In genomic region chr16:87669672-87670071, GRCh38 we compare ENCODE assay signal across 34 cellular contexts.
"Had no signal": no experiment of that assay in that cellular context is flagged by ENCODE, and none has a peak within 500 bp of the region (broad histone marks: within the 10 kb centered on the region; RNA-seq: fewer than 3 reads in every experiment).

No MANE protein-coding gene starts in this region.

- H3K27ac Mint-ChIP-seq: activated CD4-positive, alpha-beta memory T cell treated with anti-CD3 and anti-CD28 coated beads for 36 hours; activated CD4-positive, alpha-beta T cell treated with anti-CD3 and anti-CD28 coated beads for 36 hours; activated CD4-positive, alpha-beta T cell treated with anti-CD3 and anti-CD28 coated beads, Interleukin-2, amount 10 ng/mL, durations not matched to agents 24 days and 14 days; activated CD8-positive, alpha-beta memory T cell treated with anti-CD3 and anti-CD28 coated beads, Interleukin-2, amount 10 ng/mL, durations not matched to agents 7 days and 5 days; activated CD8-positive, alpha-beta T cell treated with anti-CD3 and anti-CD28 coated beads, Interleukin-2, amount 10 ng/mL, durations not matched to agents 7 days and 5 days; activated naive CD4-positive, alpha-beta T cell treated with anti-CD3 and anti-CD28 coated beads, Interleukin-2, amount 10 ng/mL, durations not matched to agents 7 days and 5 days; activated naive CD4-positive, alpha-beta T cell treated with anti-CD3 and anti-CD28 coated beads, Interleukin-2, amount 50 U/mL, for 72 hours; activated naive CD8-positive, alpha-beta T cell treated with anti-CD3 and anti-CD28 coated beads, Interleukin-2, amount 10 ng/mL, durations not matched to agents 7 days and 5 days; activated T-helper 1 cell treated with anti-CD3 and anti-CD28 coated beads, Interleukin-12 subunit alpha, Interleukin-12 subunit beta, Interleukin-2, Interleukin-4 antibody, amounts not matched to agents 30 ng/mL and 10 ng/mL and 1 ng/mL, durations not matched to agents 14 hours and 24 hours and 36 hours; activated T-helper 2 cell treated with anti-CD3 and anti-CD28 coated beads, Interferon-gamma antibody, Interleukin-2, Interleukin-4, amounts not matched to agents 10 μg/mL and 5 μg/mL and 100 μg/mL, durations not matched to agents 14 hours and 24 hours and 36 hours; T-helper 17 cell; T-helper 2 cell treated with Interferon-gamma antibody and Interleukin-4, amounts not matched to agents 5 μg/mL and 100 μg/mL, for 36 hours had no signal

- H3K9me3 Mint-ChIP-seq: activated CD4-positive, alpha-beta memory T cell treated with anti-CD3 and anti-CD28 coated beads for 36 hours; activated CD4-positive, alpha-beta T cell treated with anti-CD3 and anti-CD28 coated beads, Interleukin-2, amount 10 ng/mL, durations not matched to agents 24 days and 14 days; activated naive CD4-positive, alpha-beta T cell treated with anti-CD3 and anti-CD28 coated beads, Interleukin-2, amount 10 ng/mL, durations not matched to agents 7 days and 5 days; activated naive CD4-positive, alpha-beta T cell treated with anti-CD3 and anti-CD28 coated beads, Interleukin-2, amount 50 U/mL, for 72 hours; activated naive CD8-positive, alpha-beta T cell treated with anti-CD3 and anti-CD28 coated beads, Interleukin-2, amount 10 ng/mL, durations not matched to agents 7 days and 5 days; activated T-helper 1 cell treated with anti-CD3 and anti-CD28 coated beads, Interleukin-12 subunit alpha, Interleukin-12 subunit beta, Interleukin-2, Interleukin-4 antibody, amounts not matched to agents 30 ng/mL and 10 ng/mL and 1 ng/mL, durations not matched to agents 14 hours and 24 hours and 36 hours; activated T-helper 2 cell treated with anti-CD3 and anti-CD28 coated beads, Interferon-gamma antibody, Interleukin-2, Interleukin-4, amounts not matched to agents 10 μg/mL and 5 μg/mL and 100 μg/mL, durations not matched to agents 14 hours and 24 hours and 36 hours; brain; T-helper 2 cell treated with Interferon-gamma antibody and Interleukin-4, amounts not matched to agents 5 μg/mL and 100 μg/mL, for 36 hours had no signal

- DNase-seq: activated CD4-positive, alpha-beta memory T cell treated with anti-CD3 and anti-CD28 coated beads for 36 hours; activated CD4-positive, alpha-beta T cell treated with anti-CD3 and anti-CD28 coated beads for 36 hours; activated CD4-positive, alpha-beta T cell treated with anti-CD3 and anti-CD28 coated beads, Interleukin-2, amount 10 ng/mL, durations not matched to agents 24 days and 14 days; activated CD4-positive, CD25-positive, alpha-beta regulatory T cell; activated CD4-positive, CD25-positive, alpha-beta regulatory T cell treated with anti-CD3 and anti-CD28 coated beads, Interleukin-2, amount 50 U/mL, for 72 hours; activated CD8-positive, alpha-beta memory T cell treated with anti-CD3 and anti-CD28 coated beads, Interleukin-2, amount 10 ng/mL, durations not matched to agents 7 days and 5 days; activated CD8-positive, alpha-beta memory T cell treated with anti-CD3 and anti-CD28 coated beads, Interleukin-2, amount 50 U/mL, for 4 hours; activated CD8-positive, alpha-beta T cell treated with anti-CD3 and anti-CD28 coated beads, Interleukin-2, amount 10 ng/mL, durations not matched to agents 7 days and 5 days; activated gamma-delta T cell; activated naive CD4-positive, alpha-beta T cell; activated naive CD4-positive, alpha-beta T cell treated with anti-CD3 and anti-CD28 coated beads, Interleukin-2, amount 10 ng/mL, durations not matched to agents 7 days and 5 days; activated naive CD8-positive, alpha-beta T cell treated with anti-CD3 and anti-CD28 coated beads, Interleukin-2, amount 10 ng/mL, durations not matched to agents 7 days and 5 days; activated T-cell treated with anti-CD3 and anti-CD28 coated beads, Interleukin-2, amount 50 U/mL, for 1 hour; activated T-cell treated with anti-CD3 and anti-CD28 coated beads, Interleukin-2, amount 50 U/mL, for 48 hours; central memory CD4-positive, alpha-beta T cell; cerebellar nuclear complex; colonic mucosa; effector CD8-positive, alpha-beta T cell; esophagus squamous epithelium; foreskin melanocyte; heart right ventricle; T-helper 17 cell had no signal

- H3K4me1 ChIP-seq: ascending aorta, breast epithelium, colonic mucosa, esophagus squamous epithelium, gastroesophageal sphincter, heart right ventricle had no signal

- H3K27ac ChIP-seq: ascending aorta, breast epithelium, cardiac muscle cell, colonic mucosa, epithelial cell of prostate, esophagus squamous epithelium, gastroesophageal sphincter, heart right ventricle had no signal

- ATAC-seq: activated CD4-positive, alpha-beta T cell treated with anti-CD3 and anti-CD28 coated beads for 36 hours; activated CD8-positive, alpha-beta memory T cell treated with anti-CD3 and anti-CD28 coated beads, Interleukin-2, amount 10 ng/mL, durations not matched to agents 7 days and 5 days; activated CD8-positive, alpha-beta T cell treated with anti-CD3 and anti-CD28 coated beads, Interleukin-2, amount 10 ng/mL, durations not matched to agents 7 days and 5 days; activated naive CD4-positive, alpha-beta T cell treated with anti-CD3 and anti-CD28 coated beads, Interleukin-2, amount 50 U/mL, for 72 hours; gastroesophageal sphincter; T-helper 17 cell had no signal

- H3K4me1 Mint-ChIP-seq: activated CD4-positive, alpha-beta T cell treated with anti-CD3 and anti-CD28 coated beads for 36 hours; activated naive CD4-positive, alpha-beta T cell treated with anti-CD3 and anti-CD28 coated beads, Interleukin-2, amount 10 ng/mL, durations not matched to agents 7 days and 5 days; brain had no signal

- H3K27me3 ChIP-seq: ascending aorta, cardiac muscle cell, colonic mucosa had no signal

- H3K36me3 ChIP-seq: ascending aorta, breast epithelium, cardiac muscle cell, colonic mucosa, esophagus squamous epithelium, gastroesophageal sphincter, heart right ventricle had no signal

- H3K4me3 Mint-ChIP-seq: activated CD4-positive, alpha-beta memory T cell treated with anti-CD3 and anti-CD28 coated beads for 36 hours; activated CD4-positive, alpha-beta T cell treated with anti-CD3 and anti-CD28 coated beads for 36 hours; activated CD4-positive, alpha-beta T cell treated with anti-CD3 and anti-CD28 coated beads, Interleukin-2, amount 10 ng/mL, durations not matched to agents 24 days and 14 days; activated CD8-positive, alpha-beta memory T cell treated with anti-CD3 and anti-CD28 coated beads, Interleukin-2, amount 10 ng/mL, durations not matched to agents 7 days and 5 days; activated CD8-positive, alpha-beta T cell treated with anti-CD3 and anti-CD28 coated beads, Interleukin-2, amount 10 ng/mL, durations not matched to agents 7 days and 5 days; activated naive CD4-positive, alpha-beta T cell treated with anti-CD3 and anti-CD28 coated beads, Interleukin-2, amount 10 ng/mL, durations not matched to agents 7 days and 5 days; activated naive CD8-positive, alpha-beta T cell treated with anti-CD3 and anti-CD28 coated beads, Interleukin-2, amount 10 ng/mL, durations not matched to agents 7 days and 5 days; activated T-helper 1 cell treated with anti-CD3 and anti-CD28 coated beads, Interleukin-12 subunit alpha, Interleukin-12 subunit beta, Interleukin-2, Interleukin-4 antibody, amounts not matched to agents 30 ng/mL and 10 ng/mL and 1 ng/mL, durations not matched to agents 14 hours and 24 hours and 36 hours; brain; T-helper 17 cell; T-helper 2 cell treated with Interferon-gamma antibody and Interleukin-4, amounts not matched to agents 5 μg/mL and 100 μg/mL, for 36 hours had no signal

- H3K27me3 Mint-ChIP-seq: activated CD4-positive, alpha-beta memory T cell treated with anti-CD3 and anti-CD28 coated beads for 36 hours; activated naive CD4-positive, alpha-beta T cell treated with anti-CD3 and anti-CD28 coated beads, Interleukin-2, amount 10 ng/mL, durations not matched to agents 7 days and 5 days; activated naive CD8-positive, alpha-beta T cell treated with anti-CD3 and anti-CD28 coated beads, Interleukin-2, amount 10 ng/mL, durations not matched to agents 7 days and 5 days; brain had no signal

- FAIRE-seq: endometrium, endothelial cell of umbilical vein had no signal

- H3K4me3 ChIP-seq: ascending aorta, breast epithelium, cardiac muscle cell, colonic mucosa, esophagus squamous epithelium, gastroesophageal sphincter, heart right ventricle had no signal

- H3K36me3 Mint-ChIP-seq: activated CD4-positive, alpha-beta memory T cell treated with anti-CD3 and anti-CD28 coated beads for 36 hours; activated CD8-positive, alpha-beta memory T cell treated with anti-CD3 and anti-CD28 coated beads, Interleukin-2, amount 10 ng/mL, durations not matched to agents 7 days and 5 days; activated naive CD4-positive, alpha-beta T cell treated with anti-CD3 and anti-CD28 coated beads, Interleukin-2, amount 10 ng/mL, durations not matched to agents 7 days and 5 days; activated naive CD4-positive, alpha-beta T cell treated with anti-CD3 and anti-CD28 coated beads, Interleukin-2, amount 50 U/mL, for 72 hours; activated naive CD8-positive, alpha-beta T cell treated with anti-CD3 and anti-CD28 coated beads, Interleukin-2, amount 10 ng/mL, durations not matched to agents 7 days and 5 days; brain had no signal

- H3K9me3 ChIP-seq: ascending aorta, breast epithelium, colonic mucosa, esophagus squamous epithelium, gastroesophageal sphincter, heart right ventricle had no signal
